Comparison of ENCODE assay signal across 8 cellular contexts in the genomic region with DNA sequence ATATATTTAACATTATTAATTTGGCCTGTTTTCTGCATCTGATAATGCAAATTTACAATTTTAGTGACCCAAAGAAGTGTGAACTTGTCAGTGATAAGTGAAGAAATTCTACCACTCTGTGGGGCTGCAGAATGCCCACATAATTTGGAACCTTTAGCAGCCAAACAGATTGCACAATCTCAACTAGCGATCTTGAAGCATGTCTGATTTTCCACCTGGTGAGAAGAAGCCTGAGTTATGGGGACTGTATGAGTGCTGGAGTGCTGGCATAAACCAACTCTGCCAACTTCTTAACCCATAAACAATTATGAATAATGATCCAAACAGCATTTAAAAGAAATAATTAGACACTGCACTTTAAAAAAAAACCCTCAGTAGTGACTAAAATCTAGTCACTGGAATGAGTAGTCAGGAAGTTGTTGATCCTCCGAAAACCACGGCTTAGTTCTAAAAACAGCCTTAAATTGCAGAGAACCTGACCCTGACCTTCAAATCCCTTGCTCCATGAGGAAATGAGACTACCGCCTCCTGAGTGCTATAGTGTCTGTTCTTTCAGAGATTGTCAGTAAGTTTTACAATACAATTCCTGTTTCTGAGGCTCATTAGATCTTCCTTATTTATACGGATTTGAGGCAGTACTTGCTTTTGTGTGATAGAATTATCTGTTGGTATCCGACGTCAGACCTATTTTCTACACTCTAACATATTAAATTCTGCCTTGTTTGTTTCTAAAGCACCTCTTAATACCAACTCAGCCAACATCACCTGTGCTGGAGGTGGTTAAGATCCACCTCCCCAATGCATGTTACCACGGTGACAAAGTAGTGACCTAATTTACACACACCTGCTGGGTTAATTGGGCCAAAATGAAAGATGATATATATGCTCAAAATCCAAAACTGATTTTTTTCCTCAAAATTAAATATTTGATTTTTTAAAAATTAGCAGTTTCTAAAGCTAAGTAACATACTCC.
DNase-seq lines count a peak whose midpoint lies in the region; ATAC-seq, FAIRE-seq and TF ChIP-seq lines count a peak whose summit lies in the region.

No MANE protein-coding gene starts in this region.

- H3K9me3 ChIP-seq in A549 (no peaks in the 10 kb centered on the region), tibial nerve (no peaks in the 10 kb centered on the region)

- POLR2A ChIA-PET in A549 (lab: Yijun Ruan, JAX) = no interaction called here

- DNase-seq in A549 (ENCODE audit: low read depth in 1 of 2, low spot score in 1 of 2) (peak in 1 of 2 experiments; percentile 7), NCI-H748 treated with DMSO at 0.1 percent for 48 hours (lab: John Stamatoyannopoulos, UW) (peak; percentile 86), foreskin keratinocyte (peak in 1 of 2 donors; percentile 28), tibial nerve (ENCODE audit: low spot score in 2 of 2) (no peak), cortex of kidney (lab: John Stamatoyannopoulos, UW) (no peak)

- ATAC-seq in A549 (peak in 1 of 2 experiments; percentile 32; a peak in 2 of 6 replicates), GM19025 (IDR thresholded peaks at IDR 0.05; ENCODE audit: low read depth, unreplicated experiment) (peak; percentile 72), HG03097 (IDR thresholded peaks at IDR 0.05; ENCODE audit: low FRiP score, unreplicated experiment) (peak; percentile 81), foreskin keratinocyte (peak; percentile 70), esophagus mucosa (no peak)

- CTCF ChIA-PET in A549 (lab: Yijun Ruan, JAX) = no interaction called here

- no peak overlapping the region for H3K27ac ChIP-seq in A549
- H3K27ac ChIP-seq in foreskin keratinocyte = no peak overlapping the region
- peak overlapping the region in 2 of 4 donors; percentile 52 to 58 for H3K27ac ChIP-seq in tibial nerve

- H3K27me3 ChIP-seq in foreskin keratinocyte (no peaks in the 10 kb centered on the region), tibial nerve (no peaks in the 10 kb centered on the region)

- TF ChIP-seq EP300 in A549 (IDR thresholded peaks at IDR 0.05) = no peak
- TF ChIP-seq EP300 in tibial nerve (IDR thresholded peaks at IDR 0.05) = no peak

- TF ChIP-seq CTCF in A549 (IDR thresholded peaks at IDR 0.05) = no peak
- no peak for TF ChIP-seq CTCF in foreskin keratinocyte (conservative IDR thresholded peaks at IDR 0.05)
- TF ChIP-seq CTCF in tibial nerve (IDR thresholded peaks at IDR 0.05) = no peak

- H3K4me2 ChIP-seq in A549 = peak overlapping the region; percentile 42

- no peak for TF ChIP-seq RAD21 in A549 (conservative IDR thresholded peaks at IDR 0.05 in 1 of 2, IDR thresholded peaks at IDR 0.05 in 1 of 2)

- 44% methylated on average over 8 of the region's 8 CpGs for WGBS in A549 (ENCODE audit: missing lambda C conversion rate)
- WGBS in tibial nerve, 2 donors = 44 to 49% methylated on average over 8 of the region's 8 CpGs

- no peaks in the 10 kb centered on the region for H3K36me3 ChIP-seq in tibial nerve

- H3K4me3 ChIP-seq in A549 (no peak overlapping the region), tibial nerve (no peak overlapping the region)

- H3K4me1 ChIP-seq in A549 (peaks cover 32% of the 10 kb centered on the region), foreskin keratinocyte (peaks cover 12% of the 10 kb centered on the region), tibial nerve (peaks cover 0 to 36% (median 7%) of the 10 kb centered on the region in 4 donors)

- FAIRE-seq in A549 (lab: Jason Lieb, UNC) = no peak

- no peak for TF ChIP-seq POLR2A in A549 (IDR thresholded peaks at IDR 0.05; ENCODE audit: low read length)
- no peak for TF ChIP-seq POLR2A in tibial nerve (IDR thresholded peaks at IDR 0.05)

TF ChIP-seq in A549, 52 proteins besides CTCF, POLR2A, EP300 and RAD21:
- TF ChIP-seq ELK1 (IDR thresholded peaks at IDR 0.05; ENCODE audit: low read depth, low read length) (no peak), PBX3 (IDR thresholded peaks at IDR 0.05) (no peak), CHD2 (IDR thresholded peaks at IDR 0.05; ENCODE audit: low read length, partially characterized antibody) (no peak), CEBPB (IDR thresholded peaks at IDR 0.05) (peak; percentile 64 to 77; a peak in 3 of 4 replicates), JUN (IDR thresholded peaks at IDR 0.05) (no peak), USF2 (IDR thresholded peaks at IDR 0.05) (no peak)
- TF ChIP-seq, protein P1, sequence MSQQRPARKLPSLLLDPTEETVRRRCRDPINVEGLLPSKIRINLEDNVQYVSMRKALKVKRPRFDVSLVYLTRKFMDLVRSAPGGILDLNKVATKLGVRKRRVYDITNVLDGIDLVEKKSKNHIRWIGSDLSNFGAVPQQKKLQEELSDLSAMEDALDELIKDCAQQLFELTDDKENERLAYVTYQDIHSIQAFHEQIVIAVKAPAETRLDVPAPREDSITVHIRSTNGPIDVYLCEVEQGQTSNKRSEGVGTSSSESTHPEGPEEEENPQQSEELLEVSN (IDR thresholded peaks at IDR 0.05; ENCODE audit: borderline replicate concordance, low read depth) = no peak
